ENCODE assay signal across 9 cellular contexts in genomic region chr18:55861266-55861665, GRCh38.
DNase-seq lines count a peak whose midpoint lies in the region; TF ChIP-seq lines count a peak whose summit lies in the region.
"Had no signal": no experiment of that assay in that cellular context is flagged by ENCODE, and none has a peak within 500 bp of the region (broad histone marks: within the 10 kb centered on the region; RNA-seq: fewer than 3 reads in every experiment).

No MANE protein-coding gene starts in this region.

- H3K27ac Mint-ChIP-seq in CD4-positive, alpha-beta memory T cell: no peak overlapping the region

- no peaks in the 10 kb centered on the region for H3K4me1 Mint-ChIP-seq in CD4-positive, alpha-beta memory T cell

- no peaks in the 10 kb centered on the region for H3K27me3 ChIP-seq in mammary epithelial cell (ENCODE audit: insufficient read depth, low read length)
- no peaks in the 10 kb centered on the region for H3K27me3 ChIP-seq in layer of hippocampus (ENCODE audit: control insufficient read depth, insufficient read depth, low read length)
- no peaks in the 10 kb centered on the region for H3K27me3 ChIP-seq in CD4-positive, alpha-beta memory T cell (ENCODE audit: insufficient read depth, low read length)
- no peaks in the 10 kb centered on the region for H3K27me3 ChIP-seq in Karpas-422 (ENCODE audit: low read length)

- H3K4me2 ChIP-seq in mammary epithelial cell (ENCODE audit: insufficient read depth, low read depth, low read length) (no peak overlapping the region), Karpas-422 (ENCODE audit: low read depth, low read length, poor library complexity, severe bottlenecking) (no peak overlapping the region)

- H3K9ac ChIP-seq in mammary epithelial cell (ENCODE audit: insufficient read depth, low read length) (no peak overlapping the region), Karpas-422 (ENCODE audit: low read length) (no peak overlapping the region)

- no peaks in the 10 kb centered on the region for H4K20me1 ChIP-seq in mammary epithelial cell (ENCODE audit: insufficient read depth, low read length)
- H4K20me1 ChIP-seq in Karpas-422 (ENCODE audit: insufficient read depth, low read depth, low read length): no peaks in the 10 kb centered on the region

- H3K4me3 ChIP-seq in AG09309 (ENCODE audit: control insufficient read depth, low read depth, low read length) (no peak overlapping the region), mammary epithelial cell (replicated peaks in 1 of 3; ENCODE audit: insufficient read depth in 1 of 3, low read depth in 2 of 3, low read length in 3 of 3) (no peak overlapping the region), Karpas-422 (ENCODE audit: low read length) (no peak overlapping the region)
- no peak overlapping the region for H3K4me3 ChIP-seq in CD4-positive, alpha-beta memory T cell (ENCODE audit: low read length in 2 of 2)

- no peaks in the 10 kb centered on the region for H3K36me3 Mint-ChIP-seq in CD4-positive, alpha-beta memory T cell

- POLR2A ChIA-PET in CD4-positive, alpha-beta memory T cell (lab: Charles Lee; ENCODE audit: partially characterized antibody): no interaction called here

- no peaks in the 10 kb centered on the region for H3K9me2 ChIP-seq in Karpas-422 (replicated peaks; ENCODE audit: insufficient read depth, low read length)

- peak; percentile 76 for TF ChIP-seq CTCF in AG09309 (IDR thresholded peaks at IDR 0.05; ENCODE audit: control insufficient read depth, insufficient read depth, low read depth, low read length, missing control alignments)
- TF ChIP-seq CTCF in mammary epithelial cell (conservative IDR thresholded peaks at IDR 0.05 in 1 of 2, IDR thresholded peaks at IDR 0.05 in 1 of 2; ENCODE audit: extremely low read depth in 1 of 2, insufficient read depth in 1 of 2, low read depth in 1 of 2, low read length in 2 of 2): peak; percentile 54 to 73

- no peak overlapping the region for H3K4me3 Mint-ChIP-seq in CD4-positive, alpha-beta memory T cell

- intact Hi-C loops in mammary epithelial cell (cut with micrococcal nuclease): loop anchor here (1.0 to 5.0 kb wide), 4 partner anchors 282 to 716 kb away; no protein-coding TSS in a partner anchor
- intact Hi-C loops in CD4-positive, alpha-beta memory T cell (cut with micrococcal nuclease): no loop called here

- H3K9me3 Mint-ChIP-seq in CD4-positive, alpha-beta memory T cell: peaks cover 0 to 8% (median 5%) of the 10 kb centered on the region in 8 donors

- H3K4me1 ChIP-seq in mammary epithelial cell (ENCODE audit: insufficient read depth, low read length) (peaks cover 12% of the 10 kb centered on the region), Karpas-422 (ENCODE audit: low read length) (no peaks in the 10 kb centered on the region)
- H3K4me1 ChIP-seq in CD4-positive, alpha-beta memory T cell (ENCODE audit: insufficient read depth, low read length): no peaks in the 10 kb centered on the region

- CTCF ChIA-PET in mammary epithelial cell (lab: Charles Lee; ENCODE audit: low non-redundant PET): interaction anchor here (0.6 to 0.7 kb wide), 2 partner anchors 455 to 629 kb away, joined by 4 to 8 read pairs; no protein-coding TSS in a partner anchor
- CTCF ChIA-PET in CD4-positive, alpha-beta memory T cell (lab: Charles Lee; ENCODE audit: partially characterized antibody): no interaction called here

- no peaks in the 10 kb centered on the region for H3K36me3 ChIP-seq in mammary epithelial cell (ENCODE audit: insufficient read depth, low read length)
- no peaks in the 10 kb centered on the region for H3K36me3 ChIP-seq in CD4-positive, alpha-beta memory T cell (ENCODE audit: insufficient read depth, low read length)
- H3K36me3 ChIP-seq in Karpas-422 (ENCODE audit: insufficient read depth, low read length): no peaks in the 10 kb centered on the region

- BruUV-seq in mammary epithelial cell (replicated peaks; lab: Mats Ljungman, UMichigan): no TSS peak

- H3K79me2 ChIP-seq in mammary epithelial cell (ENCODE audit: insufficient read depth, low read length) (no peaks in the 10 kb centered on the region), Karpas-422 (ENCODE audit: low read length) (no peaks in the 10 kb centered on the region)

- H2AFZ ChIP-seq in mammary epithelial cell (ENCODE audit: low read depth, low read length) (peak overlapping the region; percentile 53), Karpas-422 (ENCODE audit: low read length) (no peak overlapping the region)

- dilution Hi-C loops in mammary epithelial cell (cut with HindIII; ENCODE audit: low sequenced_read_pairs): loop anchor here (5.0 kb wide), 2 partner anchors 51 to 69 kb away; no protein-coding TSS in a partner anchor

- in situ Hi-C loops in mammary epithelial cell (cut with MboI; ENCODE audit: low sequenced_read_pairs in 2 of 2): no loop called here

- H3K9me3 ChIP-seq in mammary epithelial cell (replicated peaks; ENCODE audit: insufficient read depth, low read length) (no peaks in the 10 kb centered on the region), Karpas-422 (ENCODE audit: low read length) (peaks cover 3% of the 10 kb centered on the region; the same call in 1 of the 2 replicates)
- H3K9me3 ChIP-seq in CD4-positive, alpha-beta memory T cell (ENCODE audit: control insufficient read depth in 1 of 2, low read length in 2 of 2): no peaks in the 10 kb centered on the region

- 24% methylated on average over 6 of the region's 6 CpGs for WGBS in mammary epithelial cell (ENCODE audit: low coverage, missing lambda C conversion rate)

- no peak overlapping the region for H3K27ac ChIP-seq in mammary epithelial cell (ENCODE audit: insufficient read depth, low read depth, low read length)
- H3K27ac ChIP-seq in layer of hippocampus (ENCODE audit: low read depth, low read length): peak overlapping the region; percentile 76
- no peak overlapping the region for H3K27ac ChIP-seq in CD4-positive, alpha-beta memory T cell (ENCODE audit: low read depth, low read length)
- H3K27ac ChIP-seq in Karpas-422 (ENCODE audit: low read length): no peak overlapping the region

- DNase-seq in AG09309 (ENCODE audit: low read depth) (no peak), LHCN-M2 (ENCODE audit: low read depth) (peak; percentile 50), mammary epithelial cell (peak; percentile 49), SKM-1 (lab: John Stamatoyannopoulos, UW; ENCODE audit: unreplicated experiment) (no peak), Karpas-422 (no peak)
- DNase-seq in CD4-positive, alpha-beta memory T cell: no peak
- DNase-seq in central memory CD4-positive, alpha-beta T cell: no peak
- DNase-seq: KBM-7 had no signal

- no peaks in the 10 kb centered on the region for H3K27me3 Mint-ChIP-seq in CD4-positive, alpha-beta memory T cell

Comparison
In these comparisons a context has a peak if more than half of its experiments do, and no peak if none do; other contexts are left out.
1. DNase-seq: peak in LHCN-M2 (single experiment) and mammary epithelial cell (single experiment); none in AG09309 (single experiment), CD4-positive, alpha-beta memory T cell (0 of 5), central memory CD4-positive, alpha-beta T cell (single experiment), SKM-1 (single experiment) and Karpas-422 (single experiment).